In the genomic region with DNA sequence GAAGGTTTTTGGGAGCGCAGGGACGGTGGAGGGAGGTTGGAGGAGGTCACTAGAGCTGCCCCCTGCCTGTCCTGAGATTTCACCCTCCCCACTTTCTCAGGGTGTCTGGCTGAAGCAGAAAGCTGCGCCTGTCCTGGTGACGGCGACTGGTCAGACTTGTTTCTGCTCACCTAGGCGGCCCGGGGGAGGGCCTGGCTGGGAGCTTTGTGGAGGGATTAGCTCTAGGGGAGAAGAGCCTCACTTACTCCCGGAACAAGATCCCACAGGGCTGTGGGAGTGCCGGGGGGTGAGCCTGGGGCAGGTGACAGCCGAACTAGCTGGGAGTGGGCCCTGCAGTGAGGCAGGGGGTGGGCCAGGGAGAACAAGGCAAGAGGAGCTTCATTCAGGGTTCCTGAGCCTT, we compare ENCODE assay signal across 9 cellular contexts. TPM values are rescaled to one million over a fixed set of nuclear protein-coding genes. Genes with fewer than 3 reads are reported as not detected.
A peak's percentile ranks its signal among the peaks of the same experiment; 100 is the strongest.
DNase-seq lines count a peak whose midpoint lies in the region; ATAC-seq and TF ChIP-seq lines count a peak whose summit lies in the region.
"Had no signal": no experiment of that assay in that cellular context is flagged by ENCODE, and none has a peak within 500 bp of the region (broad histone marks: within the 10 kb centered on the region; RNA-seq: fewer than 3 reads in every experiment).

No MANE protein-coding gene starts in this region.

- TF ChIP-seq CTCF in WERI-Rb-1 (IDR thresholded peaks at IDR 0.05; ENCODE audit: low read depth, low read length) (no peak), glutamatergic neuron (IDR thresholded peaks at IDR 0.05; ENCODE audit: partially characterized antibody, unreplicated experiment) (no peak)

- H3K27me3 ChIP-seq in WERI-Rb-1 (ENCODE audit: insufficient read depth, low read depth, severe bottlenecking) = no peaks in the 10 kb centered on the region
- H3K27me3 ChIP-seq in iPS-20b (ENCODE audit: insufficient read depth, low read length) = no peaks in the 10 kb centered on the region

- H3K4me3 ChIP-seq in WERI-Rb-1 (ENCODE audit: low read depth, low read length) (peak overlapping the region; percentile 19), iPS-20b (ENCODE audit: low read length) (peak overlapping the region; percentile 15; the same call in 1 of the 2 replicates)

- peak overlapping the region; percentile 73; the same call in 1 of the 2 replicates for H3K9ac ChIP-seq in iPS-20b (ENCODE audit: low read depth, low read length)

- H3K27me3 Mint-ChIP-seq in activated CD8-positive, alpha-beta memory T cell treated with anti-CD3 and anti-CD28 coated beads, Interleukin-2, amount 10 ng/mL, durations not matched to agents 7 days and 5 days = no peaks in the 10 kb centered on the region
- no peaks in the 10 kb centered on the region for H3K27me3 Mint-ChIP-seq in glutamatergic neuron (ENCODE audit: unreplicated experiment)

- no peak for DNase-seq in activated CD8-positive, alpha-beta memory T cell treated with anti-CD3 and anti-CD28 coated beads, Interleukin-2, amount 10 ng/mL, durations not matched to agents 7 days and 5 days
- DNase-seq in activated CD8-positive, alpha-beta memory T cell treated with anti-CD3 and anti-CD28 coated beads for 24 hours = no peak
- DNase-seq in WERI-Rb-1 (peak; percentile 97), substantia nigra (lab: John Stamatoyannopoulos, UW) (no peak), glutamatergic neuron (no peak), NCI-H1417 (lab: John Stamatoyannopoulos, UW) (no peak), A172 (ENCODE audit: low spot score) (no peak)
- DNase-seq: cortex of kidney had no signal

- H3K27ac ChIP-seq in WERI-Rb-1 (peak overlapping the region; percentile 91), iPS-20b (ENCODE audit: low read length) (peak overlapping the region; percentile 21), substantia nigra (ENCODE audit: low read depth, low read length, poor library complexity, severe bottlenecking) (peak overlapping the region; percentile 83)

- ATAC-seq in activated CD8-positive, alpha-beta memory T cell treated with anti-CD3 and anti-CD28 coated beads, Interleukin-2, amount 10 ng/mL, durations not matched to agents 7 days and 5 days = no peak

- H3K36me3 ChIP-seq in WERI-Rb-1 = peaks cover 38% of the 10 kb centered on the region
- 0 out of 2 replicates have a peak, but pooled peaks cover under 1% of the 10 kb centered on the region for H3K36me3 ChIP-seq in iPS-20b (ENCODE audit: insufficient read depth, low read depth, low read length)

- peaks cover 49% of the 10 kb centered on the region for H3K4me1 ChIP-seq in iPS-20b (ENCODE audit: insufficient read depth, low read length)

- peak overlapping the region; percentile 88 for H3K27ac Mint-ChIP-seq in activated CD8-positive, alpha-beta memory T cell treated with anti-CD3 and anti-CD28 coated beads, Interleukin-2, amount 10 ng/mL, durations not matched to agents 7 days and 5 days
- no peak overlapping the region for H3K27ac Mint-ChIP-seq in glutamatergic neuron (ENCODE audit: unreplicated experiment)

- no peaks in the 10 kb centered on the region for H3K9me3 ChIP-seq in WERI-Rb-1 (ENCODE audit: severe bottlenecking)
- no peaks in the 10 kb centered on the region for H3K9me3 ChIP-seq in iPS-20b (ENCODE audit: insufficient read depth, low read depth, low read length)

- no peaks in the 10 kb centered on the region for H3K9me3 Mint-ChIP-seq in activated CD8-positive, alpha-beta memory T cell treated with anti-CD3 and anti-CD28 coated beads, Interleukin-2, amount 10 ng/mL, durations not matched to agents 7 days and 5 days (ENCODE audit: low read depth)
- H3K9me3 Mint-ChIP-seq in glutamatergic neuron (ENCODE audit: unreplicated experiment) = no peaks in the 10 kb centered on the region

- peaks cover 63% of the 10 kb centered on the region for H3K4me1 Mint-ChIP-seq in activated CD8-positive, alpha-beta memory T cell treated with anti-CD3 and anti-CD28 coated beads, Interleukin-2, amount 10 ng/mL, durations not matched to agents 7 days and 5 days
- peaks cover 12% of the 10 kb centered on the region for H3K4me1 Mint-ChIP-seq in glutamatergic neuron (ENCODE audit: low read depth, unreplicated experiment)

- CTCF ChIA-PET in activated CD8-positive, alpha-beta memory T cell treated with anti-CD3 and anti-CD28 coated beads, Interleukin-2, amount 10 ng/mL, durations not matched to agents 7 days and 5 days (lab: Charles Lee) = interaction anchor here (0.7 to 15.6 kb wide), 14 partner anchors 10 to 105 kb away, joined by 3 to 206 read pairs (median 17); a partner anchor contains a TSS

- H3K36me3 Mint-ChIP-seq in activated CD8-positive, alpha-beta memory T cell treated with anti-CD3 and anti-CD28 coated beads, Interleukin-2, amount 10 ng/mL, durations not matched to agents 7 days and 5 days = peaks cover 22% of the 10 kb centered on the region
- no peaks in the 10 kb centered on the region for H3K36me3 Mint-ChIP-seq in glutamatergic neuron (ENCODE audit: unreplicated experiment)

- H3K4me3 Mint-ChIP-seq in activated CD8-positive, alpha-beta memory T cell treated with anti-CD3 and anti-CD28 coated beads, Interleukin-2, amount 10 ng/mL, durations not matched to agents 7 days and 5 days = peak overlapping the region; percentile 67
- H3K4me3 Mint-ChIP-seq in glutamatergic neuron (ENCODE audit: unreplicated experiment) = no peak overlapping the region

RNA-seq across cellular contexts. Expression of a gene that starts 11.5 kb away (rescaled TPM):
- 100 to 1,000 TPM; 284 to 377 TPM for total RNA-seq in activated CD8-positive, alpha-beta memory T cell treated with anti-CD3 and anti-CD28 coated beads, Interleukin-2, amount 10 ng/mL, durations not matched to agents 7 days and 5 days
- total RNA-seq in glutamatergic neuron (ENCODE audit: unreplicated experiment) = 26.9 TPM
- total RNA-seq in A172 (2014; rRNA removed; shearing (Covaris generic)) = 205 and 246 TPM in 2 replicates

RNA-seq across cellular contexts. Expression of a gene that starts 16.2 kb away (rescaled TPM):
- total RNA-seq in activated CD8-positive, alpha-beta memory T cell treated with anti-CD3 and anti-CD28 coated beads, Interleukin-2, amount 10 ng/mL, durations not matched to agents 7 days and 5 days = 10 to 100 TPM; 34.1 to 34.5 TPM
- 67.8 TPM for total RNA-seq in glutamatergic neuron (ENCODE audit: unreplicated experiment)
- 22.8 and 32.5 TPM in 2 replicates for total RNA-seq in A172 (2014; rRNA removed; shearing (Covaris generic))

RNA-seq across cellular contexts. Expression of a gene that starts 22.9 kb away (rescaled TPM):
- 10 to 100 TPM; 36.7 to 51.7 TPM for total RNA-seq in activated CD8-positive, alpha-beta memory T cell treated with anti-CD3 and anti-CD28 coated beads, Interleukin-2, amount 10 ng/mL, durations not matched to agents 7 days and 5 days
- 2.1 TPM for total RNA-seq in glutamatergic neuron (ENCODE audit: unreplicated experiment)
- 0.05 TPM in 1 of 2 replicates, not detected in the other for total RNA-seq in A172 (2014; rRNA removed; shearing (Covaris generic))

RNA-seq across cellular contexts. Expression of a gene that starts 47.2 kb away (rescaled TPM):
- not detected for total RNA-seq in activated CD8-positive, alpha-beta memory T cell treated with anti-CD3 and anti-CD28 coated beads, Interleukin-2, amount 10 ng/mL, durations not matched to agents 7 days and 5 days
- not detected for total RNA-seq in glutamatergic neuron (ENCODE audit: unreplicated experiment)
- total RNA-seq in A172 (2014; rRNA removed; shearing (Covaris generic)) = not detected in 2 replicates

Comparison
In these comparisons a context has a peak if more than half of its experiments do, and no peak if none do; other contexts are left out.
1. H3K27ac ChIP-seq: peak in every context shown above with its lines; median percentile 91 in WERI-Rb-1; 83 in substantia nigra; 21 in iPS-20b.
2. RNA of a gene that starts 22.9 kb away (total RNA-seq): 36.7 to 51.7 TPM in activated CD8-positive, alpha-beta memory T cell treated with anti-CD3 and anti-CD28 coated beads, Interleukin-2, amount 10 ng/mL, durations not matched to agents 7 days and 5 days; 2.1 TPM in glutamatergic neuron (single experiment) and 0.05 TPM in A172; every median in the first group is over 10 times any median in the second.